In the genomic region with DNA sequence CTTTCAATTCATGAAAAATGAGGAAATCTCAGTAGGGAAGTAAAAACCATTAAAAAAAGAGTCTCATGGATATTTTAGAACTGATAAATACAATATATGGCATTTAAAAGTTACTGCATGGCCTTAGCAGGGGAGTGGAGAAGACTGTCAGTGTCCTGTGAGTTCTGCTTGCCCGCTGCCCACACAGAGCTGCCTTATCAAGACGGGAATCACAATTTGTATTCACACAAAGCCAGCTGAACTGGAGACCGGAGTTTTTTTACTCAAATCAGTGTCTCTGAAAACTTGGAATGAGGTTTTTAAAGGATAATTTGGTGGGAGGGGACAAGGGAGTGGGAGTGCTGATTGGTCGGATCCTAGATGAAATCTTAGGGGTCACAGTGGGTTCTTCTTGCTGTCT, we compare ENCODE assay signal across 18 cellular contexts. TPM values are rescaled to one million over a fixed set of nuclear protein-coding genes. Genes with fewer than 3 reads are reported as not detected.
DNase-seq lines count a peak whose midpoint lies in the region; ATAC-seq and TF ChIP-seq lines count a peak whose summit lies in the region.
"Had no signal": no experiment of that assay in that cellular context is flagged by ENCODE, and none has a peak within 500 bp of the region (broad histone marks: within the 10 kb centered on the region; RNA-seq: fewer than 3 reads in every experiment).

No MANE protein-coding gene starts in this region.

- H3K27ac ChIP-seq in angular gyrus (ENCODE audit: low read depth, low read length) (peak overlapping the region; percentile 58), layer of hippocampus (ENCODE audit: low read depth, low read length) (peak overlapping the region; percentile 13), uterus (peak overlapping the region; percentile 53 to 73), aorta (ENCODE audit: low read depth in 1 of 2, low read length in 2 of 2) (no peak overlapping the region)
- H3K27ac ChIP-seq: BLaER1 treated with 17β-estradiol and CSF1 and Interleukin-3, amounts not matched to agents 10 nM and 100 nM had no signal

- H3K9me3 Mint-ChIP-seq in stimulated activated naive B cell treated with anti-CD40 and anti-IgM and Interleukin-4, amounts not matched to agents 10 μg/mL and 1 μg/mL and 100 μg/mL, for 72 hours, result peaks cover 24 to 26% of the 10 kb centered on the region in 2 donors

- H3K4me3 ChIP-seq in uterus, result peak overlapping the region in 1 of 2 donors; percentile 8
- H3K4me3 ChIP-seq in aorta (ENCODE audit: low read length in 2 of 2), result no peak overlapping the region
- H3K4me3 ChIP-seq: BLaER1 treated with 17β-estradiol and CSF1 and Interleukin-3, amounts not matched to agents 10 nM and 100 nM; GM12878 had no signal

- no peak for ATAC-seq in stimulated activated naive B cell treated with anti-CD40 and anti-IgM and Interleukin-4, amounts not matched to agents 10 μg/mL and 1 μg/mL and 100 μg/mL, for 72 hours (replicated peaks)
- no peak for ATAC-seq in aorta (ENCODE audit: low FRiP score)
- ATAC-seq: GM12878, HepG2 had no signal

- H3K9me3 ChIP-seq in uterus (no peaks in the 10 kb centered on the region), aorta (ENCODE audit: control insufficient read depth, low read length) (no peaks in the 10 kb centered on the region)

- peaks cover 4 to 9% of the 10 kb centered on the region in 2 donors for H3K4me1 Mint-ChIP-seq in stimulated activated naive B cell treated with anti-CD40 and anti-IgM and Interleukin-4, amounts not matched to agents 10 μg/mL and 1 μg/mL and 100 μg/mL, for 72 hours

- H3K36me3 ChIP-seq in uterus, result no peaks in the 10 kb centered on the region
- no peaks in the 10 kb centered on the region for H3K36me3 ChIP-seq in aorta (ENCODE audit: control insufficient read depth in 1 of 2, insufficient read depth in 2 of 2, low read length in 1 of 2)

- intact Hi-C loops in uterus (cut with DNase I; ENCODE audit: low total_unique reads) (no loop called here), aorta (cut with DNase I) (no loop called here)

- no peak for TF ChIP-seq CTCF in uterus (IDR thresholded peaks at IDR 0.05)

- no peak overlapping the region for H3K4me3 Mint-ChIP-seq in stimulated activated naive B cell treated with anti-CD40 and anti-IgM and Interleukin-4, amounts not matched to agents 10 μg/mL and 1 μg/mL and 100 μg/mL, for 72 hours
- H3K4me3 Mint-ChIP-seq: CD4-positive, CD25-positive, alpha-beta regulatory T cell had no signal

- TF ChIP-seq POLR2A in uterus (IDR thresholded peaks at IDR 0.05), result no peak

- H3K27ac Mint-ChIP-seq in stimulated activated naive B cell treated with anti-CD40 and anti-IgM and Interleukin-4, amounts not matched to agents 10 μg/mL and 1 μg/mL and 100 μg/mL, for 72 hours, result peak overlapping the region; percentile 27

- 95 to 97% methylated on average over 4 of the region's 4 CpGs for WGBS in aorta, 2 donors

- H3K27me3 Mint-ChIP-seq in stimulated activated naive B cell treated with anti-CD40 and anti-IgM and Interleukin-4, amounts not matched to agents 10 μg/mL and 1 μg/mL and 100 μg/mL, for 72 hours, result no peaks in the 10 kb centered on the region
- H3K27me3 Mint-ChIP-seq: CD4-positive, CD25-positive, alpha-beta regulatory T cell had no signal

- no peak for DNase-seq in stimulated activated naive B cell treated with anti-CD40 and anti-IgM and Interleukin-4, amounts not matched to agents 10 μg/mL and 1 μg/mL and 100 μg/mL, for 72 hours
- DNase-seq in uterus, result no peak
- DNase-seq in stimulated activated naive CD4-positive, alpha-beta T cell treated with Interleukin-2 at 50 U/mL for 16 hours (lab: John Stamatoyannopoulos, UW), result no peak
- DNase-seq in activated CD4-positive, alpha-beta T cell treated with anti-CD3 and anti-CD28 coated beads, Interleukin-2, amount 50 U/mL, for 4 hours, result no peak
- DNase-seq in aorta, result no peak
- DNase-seq: 8988T; AML-193; Calu3; CD4-positive, CD25-positive, alpha-beta regulatory T cell; DMS 273 treated with DMSO at 0.1 percent for 48 hours; DMS79; GOT3; H9 had no signal

- H3K27me3 ChIP-seq in layer of hippocampus (ENCODE audit: control insufficient read depth, insufficient read depth, low read length), result no peaks in the 10 kb centered on the region
- H3K27me3 ChIP-seq in uterus, result no peaks in the 10 kb centered on the region
- H3K27me3 ChIP-seq in aorta (ENCODE audit: control insufficient read depth in 1 of 2, insufficient read depth in 2 of 2, low read length in 1 of 2), result no peaks in the 10 kb centered on the region
- H3K27me3 ChIP-seq: BLaER1 treated with 17β-estradiol and CSF1 and Interleukin-3, amounts not matched to agents 10 nM and 100 nM had no signal

- H3K36me3 Mint-ChIP-seq in stimulated activated naive B cell treated with anti-CD40 and anti-IgM and Interleukin-4, amounts not matched to agents 10 μg/mL and 1 μg/mL and 100 μg/mL, for 72 hours, result peaks cover 30 to 44% of the 10 kb centered on the region in 2 donors

- no peaks in the 10 kb centered on the region for H3K4me1 ChIP-seq in uterus
- no peaks in the 10 kb centered on the region for H3K4me1 ChIP-seq in aorta (ENCODE audit: control insufficient read depth in 1 of 2, insufficient read depth in 2 of 2, low read length in 2 of 2)
- H3K4me1 ChIP-seq: BLaER1 treated with 17β-estradiol and CSF1 and Interleukin-3, amounts not matched to agents 10 nM and 100 nM had no signal

RNA-seq across cellular contexts. Expression of gene LANCL2, which starts 17.1 kb away (rescaled TPM):
- total RNA-seq in uterus (10 to 100 TPM in 1 of 4 donors, 1 to 10 TPM in 3; 3.5 to 31.4 (median 6.7) TPM), aorta (1 to 10 TPM; 7.0 to 8.8 TPM)
- polyA plus RNA-seq in aorta, result 1 to 10 TPM; 4.6 to 7.3 TPM

Comparison
In these comparisons a context has a peak if more than half of its experiments do, and no peak if none do; other contexts are left out.
1. H3K27ac ChIP-seq: peak in angular gyrus (single experiment), layer of hippocampus (single experiment) and uterus (2 of 2); none in aorta (0 of 2).